11 cellular contexts compared by ENCODE assay signal in genomic region chr3:140092883-140093536, GRCh38.
DNase-seq lines count a peak whose midpoint lies in the region; ATAC-seq and TF ChIP-seq lines count a peak whose summit lies in the region.
"Had no signal": no experiment of that assay in that cellular context is flagged by ENCODE, and none has a peak within 500 bp of the region (broad histone marks: within the 10 kb centered on the region; RNA-seq: fewer than 3 reads in every experiment).

No MANE protein-coding gene starts in this region.

- no peak overlapping the region for H3K9ac ChIP-seq in KMS-11

- no peak overlapping the region for H3K4me2 ChIP-seq in KMS-11

- H3K27me3 Mint-ChIP-seq in osteocyte (ENCODE audit: unreplicated experiment), result no peaks in the 10 kb centered on the region

- H3K79me2 ChIP-seq in KMS-11 (ENCODE audit: insufficient read depth, low read depth), result no peaks in the 10 kb centered on the region

- DNase-seq in NCI-H526 (lab: John Stamatoyannopoulos, UW) (peak; percentile 8 to 33), NCI-H526 treated with DMSO at 0.1 percent for 48 hours (lab: John Stamatoyannopoulos, UW) (no peak), SK-MEL-5 (ENCODE audit: low read depth, low spot score) (peak; percentile 35), osteocyte (ENCODE audit: extremely low spot score, unreplicated experiment) (no peak), hypothalamus (lab: John Stamatoyannopoulos, UW) (no peak), inferior parietal cortex (ENCODE audit: extremely low spot score) (no peak)
- DNase-seq: activated T-cell treated with anti-CD3 and anti-CD28 coated beads for 4 hours, upper lobe of right lung had no signal

- H3K9me3 Mint-ChIP-seq in osteocyte (ENCODE audit: unreplicated experiment), result no peaks in the 10 kb centered on the region

- no peak overlapping the region for H3K27ac ChIP-seq in KMS-11
- H3K27ac ChIP-seq: left lung, upper lobe of right lung had no signal

- H3K27me3 ChIP-seq in KMS-11 (ENCODE audit: insufficient read depth, low read depth), result no peaks in the 10 kb centered on the region
- H3K27me3 ChIP-seq: left lung, upper lobe of right lung had no signal

- peaks cover 8% of the 10 kb centered on the region for H3K4me1 ChIP-seq in KMS-11 (ENCODE audit: low read depth, poor library complexity, severe bottlenecking)
- H3K4me1 ChIP-seq: left lung, upper lobe of right lung had no signal

- H3K4me1 Mint-ChIP-seq in osteocyte (ENCODE audit: unreplicated experiment), result peaks cover 33% of the 10 kb centered on the region

- in situ Hi-C loops in SK-MEL-5 (cut with HindIII; ENCODE audit: low pct_unique_long_range_greater_than_20kb, low sequenced_read_pairs), result no loop called here

- peaks cover 6% of the 10 kb centered on the region for H3K36me3 Mint-ChIP-seq in osteocyte (ENCODE audit: unreplicated experiment)

- no peaks in the 10 kb centered on the region for H3K36me3 ChIP-seq in KMS-11 (ENCODE audit: insufficient read depth)
- H3K36me3 ChIP-seq: left lung, upper lobe of right lung had no signal

- H4K20me1 ChIP-seq in KMS-11 (ENCODE audit: insufficient read depth), result no peaks in the 10 kb centered on the region

- no peak overlapping the region for H3K4me3 ChIP-seq in KMS-11 (IDR thresholded peaks at IDR 0.05; ENCODE audit: insufficient read depth, low read depth, low read length)
- H3K4me3 ChIP-seq: left lung, upper lobe of right lung had no signal

- H3K27ac Mint-ChIP-seq in osteocyte (ENCODE audit: unreplicated experiment), result peak overlapping the region; percentile 38

- no peak for ATAC-seq in GM18502 (IDR thresholded peaks at IDR 0.05; ENCODE audit: poor library complexity, unreplicated experiment)

- TF ChIP-seq CTCF in KMS-11 (conservative IDR thresholded peaks at IDR 0.05; ENCODE audit: low read depth, low read length), result 0 out of 2 replicates have a peak, but pooled peaks have one; percentile 12
- peak; percentile 17 for TF ChIP-seq CTCF in osteocyte (IDR thresholded peaks at IDR 0.05)

- no peak overlapping the region for H2AFZ ChIP-seq in KMS-11 (ENCODE audit: low read depth)

- no peak overlapping the region for H3K4me3 Mint-ChIP-seq in osteocyte (ENCODE audit: unreplicated experiment)

Comparison
In these comparisons a context has a peak if more than half of its experiments do, and no peak if none do; other contexts are left out.
1. DNase-seq: peak in NCI-H526 (2 of 2) and SK-MEL-5 (single experiment); none in NCI-H526 treated with DMSO at 0.1 percent for 48 hours (single experiment), osteocyte (single experiment), hypothalamus (0 of 51) and inferior parietal cortex (single experiment).